ENCODE assay signal across 36 cellular contexts in the genomic region with DNA sequence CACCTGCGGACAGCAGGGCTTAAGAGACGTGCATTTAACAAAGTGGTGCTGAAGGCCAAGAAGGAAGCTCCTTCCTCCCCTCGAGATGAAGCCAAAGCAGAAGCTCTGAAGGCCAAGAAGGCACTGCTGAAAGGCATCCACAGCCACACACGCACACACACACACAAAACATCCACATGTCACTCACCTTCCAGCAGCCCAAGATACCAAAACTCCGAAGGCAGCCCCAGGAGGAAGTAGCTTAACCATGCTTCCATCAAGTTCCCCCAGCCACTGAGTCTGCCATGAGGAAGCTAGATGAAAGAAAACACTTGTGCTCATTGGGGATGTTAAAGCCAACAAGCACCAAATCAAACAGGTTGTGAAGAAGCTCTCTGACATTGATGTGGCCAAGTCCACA.
"Had no signal": no experiment of that assay in that cellular context is flagged by ENCODE, and none has a peak within 500 bp of the region (broad histone marks: within the 10 kb centered on the region; RNA-seq: fewer than 3 reads in every experiment).

No MANE protein-coding gene starts in this region.

- H3K27ac Mint-ChIP-seq: activated CD8-positive, alpha-beta memory T cell treated with anti-CD3 and anti-CD28 coated beads, Interleukin-2, amount 10 ng/mL, durations not matched to agents 7 days and 5 days; activated CD8-positive, alpha-beta T cell treated with anti-CD3 and anti-CD28 coated beads, Interleukin-2, amount 10 ng/mL, durations not matched to agents 7 days and 5 days; activated naive CD4-positive, alpha-beta T cell treated with anti-CD3 and anti-CD28 coated beads for 36 hours; activated naive CD4-positive, alpha-beta T cell treated with anti-CD3 and anti-CD28 coated beads, Interleukin-2, amount 50 U/mL, for 24 hours; activated naive CD8-positive, alpha-beta T cell treated with anti-CD3 and anti-CD28 coated beads for 36 hours; activated naive CD8-positive, alpha-beta T cell treated with anti-CD3 and anti-CD28 coated beads, Interleukin-2, amount 50 U/mL, for 24 hours; activated T-helper 1 cell treated with anti-CD3 and anti-CD28 coated beads, Interleukin-12 subunit alpha, Interleukin-12 subunit beta, Interleukin-2, Interleukin-4 antibody, amounts not matched to agents 30 ng/mL and 10 ng/mL and 1 ng/mL, durations not matched to agents 14 hours and 24 hours and 36 hours; activated T-helper 2 cell treated with anti-CD3 and anti-CD28 coated beads, Interferon-gamma antibody, Interleukin-2, Interleukin-4, amounts not matched to agents 10 μg/mL and 5 μg/mL and 100 μg/mL, durations not matched to agents 14 hours and 24 hours and 36 hours; T-helper 17 cell; T-helper 2 cell treated with Interferon-gamma antibody and Interleukin-4, amounts not matched to agents 5 μg/mL and 100 μg/mL, for 36 hours; WTC11 had no signal

- H3K4me1 Mint-ChIP-seq: activated CD8-positive, alpha-beta memory T cell treated with anti-CD3 and anti-CD28 coated beads, Interleukin-2, amount 10 ng/mL, durations not matched to agents 7 days and 5 days; activated naive CD4-positive, alpha-beta T cell treated with anti-CD3 and anti-CD28 coated beads, Interleukin-2, amount 50 U/mL, for 24 hours; activated naive CD8-positive, alpha-beta T cell treated with anti-CD3 and anti-CD28 coated beads for 36 hours; activated naive CD8-positive, alpha-beta T cell treated with anti-CD3 and anti-CD28 coated beads, Interleukin-2, amount 50 U/mL, for 24 hours; T-helper 17 cell had no signal

- DNase-seq: activated CD4-positive, alpha-beta T cell treated with anti-CD3 and anti-CD28 coated beads for 48 hours; activated CD4-positive, alpha-beta T cell treated with anti-CD3 and anti-CD28 coated beads, Interleukin-2, amount 50 U/mL, for 1 hour; activated CD4-positive, alpha-beta T cell treated with anti-CD3 and anti-CD28 coated beads, Interleukin-2, amount 50 U/mL, for 48 hours; activated CD8-positive, alpha-beta memory T cell treated with anti-CD3 and anti-CD28 coated beads, Interleukin-2, amount 10 ng/mL, durations not matched to agents 7 days and 5 days; activated CD8-positive, alpha-beta memory T cell treated with anti-CD3 and anti-CD28 coated beads, Interleukin-2, amount 50 U/mL, for 4 hours; activated CD8-positive, alpha-beta T cell treated with anti-CD3 and anti-CD28 coated beads, Interleukin-2, amount 10 ng/mL, durations not matched to agents 7 days and 5 days; activated effector memory CD4-positive, alpha-beta T cell treated with anti-CD3 and anti-CD28 coated beads, Interleukin-2, amount 50 U/mL, for 16 hours; activated naive CD4-positive, alpha-beta T cell treated with anti-CD3 and anti-CD28 coated beads for 36 hours; activated naive CD8-positive, alpha-beta T cell treated with anti-CD3 and anti-CD28 coated beads for 36 hours; activated naive CD8-positive, alpha-beta T cell treated with anti-CD3 and anti-CD28 coated beads, Interleukin-2, amount 50 U/mL, for 24 hours; activated T-cell treated with anti-CD3 and anti-CD28 coated beads, Interleukin-2, amount 50 U/mL, for 1 hour; activated T-cell treated with anti-CD3 and anti-CD28 coated beads, Interleukin-2, amount 50 U/mL, for 48 hours; adrenal gland; amygdala; aorta; body of pancreas; caudate nucleus; cortex of kidney; dermis blood vessel endothelial cell; effector CD8-positive, alpha-beta T cell; foreskin fibroblast; head of caudate nucleus; hippocampal formation; T-helper 17 cell; T1000 had no signal

- H3K27me3 Mint-ChIP-seq: activated CD8-positive, alpha-beta memory T cell treated with anti-CD3 and anti-CD28 coated beads, Interleukin-2, amount 10 ng/mL, durations not matched to agents 7 days and 5 days; activated naive CD4-positive, alpha-beta T cell treated with anti-CD3 and anti-CD28 coated beads, Interleukin-2, amount 50 U/mL, for 24 hours; activated naive CD8-positive, alpha-beta T cell treated with anti-CD3 and anti-CD28 coated beads for 36 hours; T-helper 17 cell had no signal

- H3K27me3 ChIP-seq: adrenal gland, body of pancreas had no signal

- ATAC-seq: activated CD8-positive, alpha-beta memory T cell treated with anti-CD3 and anti-CD28 coated beads, Interleukin-2, amount 10 ng/mL, durations not matched to agents 7 days and 5 days; activated CD8-positive, alpha-beta T cell treated with anti-CD3 and anti-CD28 coated beads, Interleukin-2, amount 10 ng/mL, durations not matched to agents 7 days and 5 days; activated naive CD8-positive, alpha-beta T cell treated with anti-CD3 and anti-CD28 coated beads, Interleukin-2, amount 50 U/mL, for 24 hours; body of pancreas; T-helper 17 cell; WTC11 had no signal

- H3K9me3 Mint-ChIP-seq: activated naive CD4-positive, alpha-beta T cell treated with anti-CD3 and anti-CD28 coated beads for 36 hours; activated naive CD4-positive, alpha-beta T cell treated with anti-CD3 and anti-CD28 coated beads, Interleukin-2, amount 50 U/mL, for 24 hours; activated naive CD8-positive, alpha-beta T cell treated with anti-CD3 and anti-CD28 coated beads for 36 hours; activated naive CD8-positive, alpha-beta T cell treated with anti-CD3 and anti-CD28 coated beads, Interleukin-2, amount 50 U/mL, for 24 hours; activated T-helper 1 cell treated with anti-CD3 and anti-CD28 coated beads, Interleukin-12 subunit alpha, Interleukin-12 subunit beta, Interleukin-2, Interleukin-4 antibody, amounts not matched to agents 30 ng/mL and 10 ng/mL and 1 ng/mL, durations not matched to agents 14 hours and 24 hours and 36 hours; activated T-helper 2 cell treated with anti-CD3 and anti-CD28 coated beads, Interferon-gamma antibody, Interleukin-2, Interleukin-4, amounts not matched to agents 10 μg/mL and 5 μg/mL and 100 μg/mL, durations not matched to agents 14 hours and 24 hours and 36 hours; T-helper 2 cell treated with Interferon-gamma antibody and Interleukin-4, amounts not matched to agents 5 μg/mL and 100 μg/mL, for 36 hours had no signal

- H3K36me3 ChIP-seq: adrenal gland had no signal

- H3K4me3 Mint-ChIP-seq: activated CD8-positive, alpha-beta memory T cell treated with anti-CD3 and anti-CD28 coated beads, Interleukin-2, amount 10 ng/mL, durations not matched to agents 7 days and 5 days; activated CD8-positive, alpha-beta T cell treated with anti-CD3 and anti-CD28 coated beads, Interleukin-2, amount 10 ng/mL, durations not matched to agents 7 days and 5 days; activated naive CD4-positive, alpha-beta T cell treated with anti-CD3 and anti-CD28 coated beads for 36 hours; activated naive CD4-positive, alpha-beta T cell treated with anti-CD3 and anti-CD28 coated beads, Interleukin-2, amount 50 U/mL, for 24 hours; activated naive CD8-positive, alpha-beta T cell treated with anti-CD3 and anti-CD28 coated beads for 36 hours; activated naive CD8-positive, alpha-beta T cell treated with anti-CD3 and anti-CD28 coated beads, Interleukin-2, amount 50 U/mL, for 24 hours; activated T-helper 1 cell treated with anti-CD3 and anti-CD28 coated beads, Interleukin-12 subunit alpha, Interleukin-12 subunit beta, Interleukin-2, Interleukin-4 antibody, amounts not matched to agents 30 ng/mL and 10 ng/mL and 1 ng/mL, durations not matched to agents 14 hours and 24 hours and 36 hours; T-helper 17 cell; T-helper 2 cell treated with Interferon-gamma antibody and Interleukin-4, amounts not matched to agents 5 μg/mL and 100 μg/mL, for 36 hours; WTC11 had no signal

- FAIRE-seq: colon, endometrium, endothelial cell of umbilical vein, frontal cortex had no signal

- H3K27ac ChIP-seq: adrenal gland, body of pancreas, epithelial cell of prostate, VCaP had no signal

- H3K36me3 Mint-ChIP-seq: activated CD8-positive, alpha-beta memory T cell treated with anti-CD3 and anti-CD28 coated beads, Interleukin-2, amount 10 ng/mL, durations not matched to agents 7 days and 5 days; activated naive CD4-positive, alpha-beta T cell treated with anti-CD3 and anti-CD28 coated beads, Interleukin-2, amount 50 U/mL, for 24 hours; activated naive CD8-positive, alpha-beta T cell treated with anti-CD3 and anti-CD28 coated beads for 36 hours; WTC11 had no signal

- H3K9me3 ChIP-seq: adrenal gland, body of pancreas had no signal

- H3K4me3 ChIP-seq: adrenal gland, body of pancreas had no signal

- H3K4me1 ChIP-seq: adrenal gland, body of pancreas had no signal
